9 cellular contexts compared by ENCODE assay signal in genomic region chr6:153942361-153942760, GRCh38.
"Had no signal": no experiment of that assay in that cellular context is flagged by ENCODE, and none has a peak within 500 bp of the region (broad histone marks: within the 10 kb centered on the region; RNA-seq: fewer than 3 reads in every experiment).

No MANE protein-coding gene starts in this region.

- DNase-seq: activated CD4-positive, alpha-beta T cell treated with anti-CD3 and anti-CD28 coated beads, Interleukin-2, amount 50 U/mL, for 1 hour; activated naive CD4-positive, alpha-beta T cell treated with anti-CD3 and anti-CD28 coated beads, Interleukin-2, amount 50 U/mL, for 16 hours; central memory CD4-positive, alpha-beta T cell; effector CD8-positive, alpha-beta T cell; kidney glomerular epithelial cell; mesendoderm; sigmoid colon; stimulated activated naive CD4-positive, alpha-beta T cell treated with Interleukin-2 at 50 U/mL for 16 hours; testis had no signal
